ENCODE assay signal across 13 cellular contexts in genomic region chr5:146108870-146109269, GRCh38. TPM values are rescaled to one million over a fixed set of nuclear protein-coding genes. Genes with fewer than 3 reads are reported as not detected.
"Had no signal": no experiment of that assay in that cellular context is flagged by ENCODE, and none has a peak within 500 bp of the region (broad histone marks: within the 10 kb centered on the region; RNA-seq: fewer than 3 reads in every experiment).

No MANE protein-coding gene starts in this region.

RNA-seq across cellular contexts. Expression of gene PLAC8L1, which starts 3.5 kb away (rescaled TPM):
- total RNA-seq: kidney, kidney epithelial cell, left lobe of liver, liver, lower leg skin, lower lobe of right lung, mammary epithelial cell, mononuclear cell, mucosa of gallbladder, myocyte had no signal
- polyA plus RNA-seq: immature natural killer cell; naive thymus-derived CD4-positive, alpha-beta T cell; naive thymus-derived CD8-positive, alpha-beta T cell had no signal
